1 cellular context compared by ENCODE assay signal in genomic region chr16:9818702-9819101, GRCh38.
TF ChIP-seq lines count a peak whose summit lies in the region.

No MANE protein-coding gene starts in this region.

TF ChIP-seq in HepG2, 621 proteins besides CTCF, POLR2A, EP300 and RAD21 (continued from another document):
- TF ChIP-seq, protein P1, sequence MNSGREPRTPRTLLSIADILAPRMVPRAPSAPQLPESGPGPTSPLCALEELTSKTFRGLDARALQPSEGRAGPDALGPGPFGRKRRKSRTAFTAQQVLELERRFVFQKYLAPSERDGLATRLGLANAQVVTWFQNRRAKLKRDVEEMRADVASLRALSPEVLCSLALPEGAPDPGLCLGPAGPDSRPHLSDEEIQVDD (CRISPR knock-in tag; IDR thresholded peaks at IDR 0.05; ENCODE audit: borderline replicate concordance) = no peak
